1 cellular context compared by ENCODE assay signal in the genomic region with DNA sequence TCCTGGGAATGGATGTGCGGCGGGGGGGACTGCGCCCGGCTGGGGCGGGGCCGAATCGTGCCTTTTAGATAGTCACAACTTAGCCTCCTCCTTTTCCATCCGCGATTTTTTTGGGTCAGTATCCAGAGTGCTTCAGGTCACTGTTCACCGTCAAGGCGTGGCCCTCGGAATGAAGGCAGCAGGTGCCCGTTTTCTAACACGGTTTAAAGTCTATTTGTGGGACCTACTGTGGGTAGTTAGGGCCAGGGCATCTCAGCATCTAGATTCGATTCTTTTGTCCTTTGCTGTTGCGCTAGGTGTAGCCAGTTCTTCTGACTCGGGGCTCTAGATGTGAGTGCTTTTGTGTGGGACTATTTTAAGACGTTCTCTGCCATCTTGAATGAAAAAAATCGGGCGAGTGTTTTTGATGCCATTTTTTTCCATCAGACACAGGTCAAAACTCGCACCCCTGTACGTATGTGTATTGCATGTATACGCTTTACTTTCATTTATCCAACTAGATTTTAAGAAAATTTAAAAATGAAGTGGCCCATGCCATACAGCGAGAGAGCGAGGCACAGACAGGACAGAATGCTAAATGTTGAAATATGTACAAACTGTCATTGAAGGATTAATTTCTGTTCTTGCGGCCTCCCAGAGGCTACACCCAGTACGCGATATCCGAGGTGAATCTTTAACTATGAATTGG.
TF ChIP-seq lines count a peak whose summit lies in the region.

No MANE protein-coding gene starts in this region.

TF ChIP-seq in HepG2, 621 proteins besides CTCF, POLR2A, EP300 and RAD21 (continued from another document and continues in another):
- TF ChIP-seq, protein P1, sequence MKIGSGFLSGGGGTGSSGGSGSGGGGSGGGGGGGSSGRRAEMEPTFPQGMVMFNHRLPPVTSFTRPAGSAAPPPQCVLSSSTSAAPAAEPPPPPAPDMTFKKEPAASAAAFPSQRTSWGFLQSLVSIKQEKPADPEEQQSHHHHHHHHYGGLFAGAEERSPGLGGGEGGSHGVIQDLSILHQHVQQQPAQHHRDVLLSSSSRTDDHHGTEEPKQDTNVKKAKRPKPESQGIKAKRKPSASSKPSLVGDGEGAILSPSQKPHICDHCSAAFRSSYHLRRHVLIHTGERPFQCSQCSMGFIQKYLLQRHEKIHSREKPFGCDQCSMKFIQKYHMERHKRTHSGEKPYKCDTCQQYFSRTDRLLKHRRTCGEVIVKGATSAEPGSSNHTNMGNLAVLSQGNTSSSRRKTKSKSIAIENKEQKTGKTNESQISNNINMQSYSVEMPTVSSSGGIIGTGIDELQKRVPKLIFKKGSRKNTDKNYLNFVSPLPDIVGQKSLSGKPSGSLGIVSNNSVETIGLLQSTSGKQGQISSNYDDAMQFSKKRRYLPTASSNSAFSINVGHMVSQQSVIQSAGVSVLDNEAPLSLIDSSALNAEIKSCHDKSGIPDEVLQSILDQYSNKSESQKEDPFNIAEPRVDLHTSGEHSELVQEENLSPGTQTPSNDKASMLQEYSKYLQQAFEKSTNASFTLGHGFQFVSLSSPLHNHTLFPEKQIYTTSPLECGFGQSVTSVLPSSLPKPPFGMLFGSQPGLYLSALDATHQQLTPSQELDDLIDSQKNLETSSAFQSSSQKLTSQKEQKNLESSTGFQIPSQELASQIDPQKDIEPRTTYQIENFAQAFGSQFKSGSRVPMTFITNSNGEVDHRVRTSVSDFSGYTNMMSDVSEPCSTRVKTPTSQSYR (CRISPR knock-in tag; IDR thresholded peaks at IDR 0.05; ENCODE audit: borderline replicate concordance): no peak
- TF ChIP-seq, protein P2, sequence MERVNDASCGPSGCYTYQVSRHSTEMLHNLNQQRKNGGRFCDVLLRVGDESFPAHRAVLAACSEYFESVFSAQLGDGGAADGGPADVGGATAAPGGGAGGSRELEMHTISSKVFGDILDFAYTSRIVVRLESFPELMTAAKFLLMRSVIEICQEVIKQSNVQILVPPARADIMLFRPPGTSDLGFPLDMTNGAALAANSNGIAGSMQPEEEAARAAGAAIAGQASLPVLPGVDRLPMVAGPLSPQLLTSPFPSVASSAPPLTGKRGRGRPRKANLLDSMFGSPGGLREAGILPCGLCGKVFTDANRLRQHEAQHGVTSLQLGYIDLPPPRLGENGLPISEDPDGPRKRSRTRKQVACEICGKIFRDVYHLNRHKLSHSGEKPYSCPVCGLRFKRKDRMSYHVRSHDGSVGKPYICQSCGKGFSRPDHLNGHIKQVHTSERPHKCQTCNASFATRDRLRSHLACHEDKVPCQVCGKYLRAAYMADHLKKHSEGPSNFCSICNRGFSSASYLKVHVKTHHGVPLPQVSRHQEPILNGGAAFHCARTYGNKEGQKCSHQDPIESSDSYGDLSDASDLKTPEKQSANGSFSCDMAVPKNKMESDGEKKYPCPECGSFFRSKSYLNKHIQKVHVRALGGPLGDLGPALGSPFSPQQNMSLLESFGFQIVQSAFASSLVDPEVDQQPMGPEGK (CRISPR knock-in tag; IDR thresholded peaks at IDR 0.05): peak; percentile 22; the same call in 1 of the 2 replicates
- TF ChIP-seq MIER2 (CRISPR knock-in tag; IDR thresholded peaks at IDR 0.05) (no peak), ZZZ3 (CRISPR knock-in tag; IDR thresholded peaks at IDR 0.05; ENCODE audit: borderline replicate concordance) (0 out of 2 replicates have a peak, but pooled peaks have one; percentile 9), SIX4 (CRISPR knock-in tag; IDR thresholded peaks at IDR 0.05) (no peak), HMG20A (CRISPR knock-in tag; IDR thresholded peaks at IDR 0.05; ENCODE audit: borderline replicate concordance) (no peak), KAT2B (IDR thresholded peaks at IDR 0.05; ENCODE audit: borderline replicate concordance, low read depth, low read length) (no peak), REL (CRISPR knock-in tag; conservative IDR thresholded peaks at IDR 0.05) (no peak), GATAD2A (CRISPR knock-in tag; IDR thresholded peaks at IDR 0.05) (no peak), ZNF256 (CRISPR knock-in tag; conservative IDR thresholded peaks at IDR 0.05) (no peak), NFKB2 (CRISPR knock-in tag; IDR thresholded peaks at IDR 0.05; ENCODE audit: borderline replicate concordance) (no peak), ZNF772 (CRISPR knock-in tag; IDR thresholded peaks at IDR 0.05) (no peak), HOXA3 (CRISPR knock-in tag; IDR thresholded peaks at IDR 0.05) (no peak), KMT2A (CRISPR knock-in tag; IDR thresholded peaks at IDR 0.05) (no peak; the same call in none of the 2 replicates), CREB1 (IDR thresholded peaks at IDR 0.05) (no peak), CREB1 (CRISPR knock-in tag; IDR thresholded peaks at IDR 0.05) (no peak), ZNF75D (CRISPR knock-in tag; IDR thresholded peaks at IDR 0.05; ENCODE audit: borderline replicate concordance) (no peak), MAFF (IDR thresholded peaks at IDR 0.05; ENCODE audit: low read depth, low read length) (no peak), ZSCAN25 (CRISPR knock-in tag; IDR thresholded peaks at IDR 0.05) (no peak), ZNF550 (CRISPR knock-in tag; IDR thresholded peaks at IDR 0.05; ENCODE audit: borderline replicate concordance) (no peak), GATAD1 (CRISPR knock-in tag; IDR thresholded peaks at IDR 0.05) (no peak), MTF2 (CRISPR knock-in tag; IDR thresholded peaks at IDR 0.05; ENCODE audit: borderline replicate concordance) (0 out of 2 replicates have a peak, but pooled peaks have one; percentile 21), ZNF3 (CRISPR knock-in tag; IDR thresholded peaks at IDR 0.05) (no peak), SNAPC2 (CRISPR knock-in tag; IDR thresholded peaks at IDR 0.05) (no peak), SMAD9 (CRISPR knock-in tag; IDR thresholded peaks at IDR 0.05) (no peak), AKAP8 (CRISPR knock-in tag; IDR thresholded peaks at IDR 0.05) (no peak), MAZ (IDR thresholded peaks at IDR 0.05; ENCODE audit: borderline replicate concordance, low read depth, low read length) (no peak), MAZ (CRISPR knock-in tag; IDR thresholded peaks at IDR 0.05; ENCODE audit: low read depth) (no peak), ZMYM2 (CRISPR knock-in tag; IDR thresholded peaks at IDR 0.05) (no peak), SOX5 (CRISPR knock-in tag; IDR thresholded peaks at IDR 0.05; ENCODE audit: borderline replicate concordance) (no peak), GFI1 (CRISPR knock-in tag; IDR thresholded peaks at IDR 0.05; ENCODE audit: borderline replicate concordance) (no peak), SP5 (CRISPR knock-in tag; IDR thresholded peaks at IDR 0.05; ENCODE audit: borderline replicate concordance, low read depth) (no peak), ZNF230 (CRISPR knock-in tag; IDR thresholded peaks at IDR 0.05) (no peak), MBD4 (IDR thresholded peaks at IDR 0.05; ENCODE audit: borderline replicate concordance, low read length) (no peak), ETV5 (CRISPR knock-in tag; IDR thresholded peaks at IDR 0.05; ENCODE audit: borderline replicate concordance) (no peak), ZBTB1 (CRISPR knock-in tag; IDR thresholded peaks at IDR 0.05; ENCODE audit: borderline replicate concordance) (no peak)
- TF ChIP-seq, protein P3, sequence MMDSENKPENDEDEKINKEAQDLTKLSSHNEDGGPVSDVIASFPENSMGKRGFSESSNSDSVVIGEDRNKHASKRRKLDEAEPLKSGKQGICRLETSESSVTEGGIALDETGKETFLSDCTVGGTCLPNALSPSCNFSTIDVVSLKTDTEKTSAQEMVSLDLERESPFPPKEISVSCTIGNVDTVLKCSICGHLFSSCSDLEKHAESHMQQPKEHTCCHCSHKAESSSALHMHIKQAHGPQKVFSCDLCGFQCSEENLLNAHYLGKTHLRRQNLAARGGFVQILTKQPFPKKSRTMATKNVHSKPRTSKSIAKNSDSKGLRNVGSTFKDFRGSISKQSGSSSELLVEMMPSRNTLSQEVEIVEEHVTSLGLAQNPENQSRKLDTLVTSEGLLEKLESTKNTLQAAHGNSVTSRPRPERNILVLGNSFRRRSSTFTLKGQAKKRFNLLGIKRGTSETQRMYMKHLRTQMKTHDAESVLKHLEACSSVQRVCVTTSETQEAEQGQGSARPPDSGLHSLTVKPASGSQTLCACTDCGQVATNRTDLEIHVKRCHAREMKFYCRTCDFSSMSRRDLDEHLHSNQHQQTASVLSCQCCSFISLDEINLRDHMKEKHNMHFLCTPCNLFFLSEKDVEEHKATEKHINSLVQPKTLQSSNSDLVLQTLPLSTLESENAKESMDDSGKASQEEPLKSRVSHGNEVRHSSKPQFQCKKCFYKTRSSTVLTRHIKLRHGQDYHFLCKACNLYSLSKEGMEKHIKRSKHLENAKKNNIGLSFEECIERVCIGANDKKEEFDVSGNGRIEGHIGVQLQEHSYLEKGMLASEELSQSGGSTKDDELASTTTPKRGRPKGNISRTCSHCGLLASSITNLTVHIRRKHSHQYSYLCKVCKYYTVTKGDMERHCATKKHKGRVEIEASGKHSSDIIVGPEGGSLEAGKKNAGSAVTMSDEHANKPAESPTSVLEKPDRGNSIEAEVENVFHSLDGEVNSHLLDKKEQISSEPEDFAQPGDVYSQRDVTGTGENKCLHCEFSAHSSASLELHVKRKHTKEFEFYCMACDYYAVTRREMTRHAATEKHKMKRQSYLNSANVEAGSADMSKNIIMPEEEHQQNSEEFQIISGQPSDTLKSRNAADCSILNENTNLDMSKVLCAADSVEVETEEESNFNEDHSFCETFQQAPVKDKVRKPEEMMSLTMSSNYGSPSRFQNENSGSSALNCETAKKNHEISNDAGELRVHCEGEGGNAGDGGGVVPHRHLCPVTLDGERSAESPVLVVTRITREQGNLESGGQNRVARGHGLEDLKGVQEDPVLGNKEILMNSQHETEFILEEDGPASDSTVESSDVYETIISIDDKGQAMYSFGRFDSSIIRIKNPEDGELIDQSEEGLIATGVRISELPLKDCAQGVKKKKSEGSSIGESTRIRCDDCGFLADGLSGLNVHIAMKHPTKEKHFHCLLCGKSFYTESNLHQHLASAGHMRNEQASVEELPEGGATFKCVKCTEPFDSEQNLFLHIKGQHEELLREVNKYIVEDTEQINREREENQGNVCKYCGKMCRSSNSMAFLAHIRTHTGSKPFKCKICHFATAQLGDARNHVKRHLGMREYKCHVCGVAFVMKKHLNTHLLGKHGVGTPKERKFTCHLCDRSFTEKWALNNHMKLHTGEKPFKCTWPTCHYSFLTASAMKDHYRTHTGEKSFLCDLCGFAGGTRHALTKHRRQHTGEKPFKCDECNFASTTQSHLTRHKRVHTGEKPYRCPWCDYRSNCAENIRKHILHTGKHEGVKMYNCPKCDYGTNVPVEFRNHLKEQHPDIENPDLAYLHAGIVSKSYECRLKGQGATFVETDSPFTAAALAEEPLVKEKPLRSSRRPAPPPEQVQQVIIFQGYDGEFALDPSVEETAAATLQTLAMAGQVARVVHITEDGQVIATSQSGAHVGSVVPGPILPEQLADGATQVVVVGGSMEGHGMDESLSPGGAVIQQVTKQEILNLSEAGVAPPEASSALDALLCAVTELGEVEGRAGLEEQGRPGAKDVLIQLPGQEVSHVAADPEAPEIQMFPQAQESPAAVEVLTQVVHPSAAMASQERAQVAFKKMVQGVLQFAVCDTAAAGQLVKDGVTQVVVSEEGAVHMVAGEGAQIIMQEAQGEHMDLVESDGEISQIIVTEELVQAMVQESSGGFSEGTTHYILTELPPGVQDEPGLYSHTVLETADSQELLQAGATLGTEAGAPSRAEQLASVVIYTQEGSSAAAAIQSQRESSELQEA (CRISPR knock-in tag; IDR thresholded peaks at IDR 0.05; ENCODE audit: not compliant biosample characterization): no peak
- TF ChIP-seq, protein P4, sequence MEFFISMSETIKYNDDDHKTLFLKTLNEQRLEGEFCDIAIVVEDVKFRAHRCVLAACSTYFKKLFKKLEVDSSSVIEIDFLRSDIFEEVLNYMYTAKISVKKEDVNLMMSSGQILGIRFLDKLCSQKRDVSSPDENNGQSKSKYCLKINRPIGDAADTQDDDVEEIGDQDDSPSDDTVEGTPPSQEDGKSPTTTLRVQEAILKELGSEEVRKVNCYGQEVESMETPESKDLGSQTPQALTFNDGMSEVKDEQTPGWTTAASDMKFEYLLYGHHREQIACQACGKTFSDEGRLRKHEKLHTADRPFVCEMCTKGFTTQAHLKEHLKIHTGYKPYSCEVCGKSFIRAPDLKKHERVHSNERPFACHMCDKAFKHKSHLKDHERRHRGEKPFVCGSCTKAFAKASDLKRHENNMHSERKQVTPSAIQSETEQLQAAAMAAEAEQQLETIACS (CRISPR knock-in tag; IDR thresholded peaks at IDR 0.05): no peak
- TF ChIP-seq, protein P5, sequence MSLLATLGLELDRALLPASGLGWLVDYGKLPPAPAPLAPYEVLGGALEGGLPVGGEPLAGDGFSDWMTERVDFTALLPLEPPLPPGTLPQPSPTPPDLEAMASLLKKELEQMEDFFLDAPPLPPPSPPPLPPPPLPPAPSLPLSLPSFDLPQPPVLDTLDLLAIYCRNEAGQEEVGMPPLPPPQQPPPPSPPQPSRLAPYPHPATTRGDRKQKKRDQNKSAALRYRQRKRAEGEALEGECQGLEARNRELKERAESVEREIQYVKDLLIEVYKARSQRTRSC (CRISPR knock-in tag; IDR thresholded peaks at IDR 0.05; ENCODE audit: low read depth): no peak
- TF ChIP-seq, protein P6, sequence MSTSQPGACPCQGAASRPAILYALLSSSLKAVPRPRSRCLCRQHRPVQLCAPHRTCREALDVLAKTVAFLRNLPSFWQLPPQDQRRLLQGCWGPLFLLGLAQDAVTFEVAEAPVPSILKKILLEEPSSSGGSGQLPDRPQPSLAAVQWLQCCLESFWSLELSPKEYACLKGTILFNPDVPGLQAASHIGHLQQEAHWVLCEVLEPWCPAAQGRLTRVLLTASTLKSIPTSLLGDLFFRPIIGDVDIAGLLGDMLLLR (CRISPR knock-in tag; IDR thresholded peaks at IDR 0.05): no peak
- TF ChIP-seq, protein P7, sequence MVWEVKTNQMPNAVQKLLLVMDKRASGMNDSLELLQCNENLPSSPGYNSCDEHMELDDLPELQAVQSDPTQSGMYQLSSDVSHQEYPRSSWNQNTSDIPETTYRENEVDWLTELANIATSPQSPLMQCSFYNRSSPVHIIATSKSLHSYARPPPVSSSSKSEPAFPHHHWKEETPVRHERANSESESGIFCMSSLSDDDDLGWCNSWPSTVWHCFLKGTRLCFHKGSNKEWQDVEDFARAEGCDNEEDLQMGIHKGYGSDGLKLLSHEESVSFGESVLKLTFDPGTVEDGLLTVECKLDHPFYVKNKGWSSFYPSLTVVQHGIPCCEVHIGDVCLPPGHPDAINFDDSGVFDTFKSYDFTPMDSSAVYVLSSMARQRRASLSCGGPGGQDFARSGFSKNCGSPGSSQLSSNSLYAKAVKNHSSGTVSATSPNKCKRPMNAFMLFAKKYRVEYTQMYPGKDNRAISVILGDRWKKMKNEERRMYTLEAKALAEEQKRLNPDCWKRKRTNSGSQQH (CRISPR knock-in tag; IDR thresholded peaks at IDR 0.05; ENCODE audit: low read depth): no peak
